In the genomic region with DNA sequence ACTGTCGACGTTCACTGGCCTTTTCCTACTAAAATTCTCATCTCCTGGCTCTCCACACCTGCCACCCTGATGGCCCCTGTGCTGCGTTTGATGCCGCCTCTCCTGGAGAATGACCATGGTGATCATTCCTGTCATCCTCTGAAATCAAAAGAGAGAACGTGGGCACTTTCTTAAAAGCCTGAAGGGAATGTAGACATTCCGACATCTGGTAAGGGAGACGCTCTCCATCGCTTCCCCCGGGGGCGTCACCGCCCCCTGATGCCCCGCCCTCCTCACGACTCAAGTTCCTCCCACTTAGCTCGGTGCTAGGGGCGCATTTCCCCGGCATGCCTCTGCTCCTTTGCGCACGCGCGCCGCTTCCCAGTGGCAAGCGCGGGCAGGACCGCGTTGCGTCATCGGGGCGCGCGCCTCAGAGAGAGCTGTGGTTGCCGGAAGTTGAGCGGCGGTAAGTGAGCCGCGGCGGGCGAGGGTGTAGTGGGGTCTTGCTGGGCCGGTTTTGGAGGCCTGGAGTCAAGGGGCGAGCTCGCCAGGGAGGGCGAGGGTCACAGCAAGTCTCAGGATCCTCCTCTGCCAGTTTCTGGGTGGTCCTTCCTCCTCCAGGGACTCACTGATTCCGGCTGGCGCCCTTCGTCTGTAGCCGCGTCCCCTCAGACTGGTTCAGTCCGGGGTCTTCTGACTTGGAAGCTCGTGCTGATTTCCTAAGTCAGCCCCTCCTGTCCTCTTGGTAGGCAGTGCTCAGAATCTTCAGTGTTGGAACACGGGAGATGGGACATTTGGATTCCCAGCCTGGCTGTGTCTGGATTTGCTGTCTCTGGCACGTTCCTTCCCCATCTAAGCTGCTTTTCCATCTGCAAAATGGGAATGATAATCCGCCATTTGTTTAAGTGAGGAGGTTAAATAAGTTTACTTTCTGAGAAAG, we compare ENCODE assay signal across 8 cellular contexts. TPM values are rescaled to one million over a fixed set of nuclear protein-coding genes. Genes with fewer than 3 reads are reported as not detected.
DNase-seq lines count a peak whose midpoint lies in the region; ATAC-seq, FAIRE-seq and TF ChIP-seq lines count a peak whose summit lies in the region.

A gene with protein sequence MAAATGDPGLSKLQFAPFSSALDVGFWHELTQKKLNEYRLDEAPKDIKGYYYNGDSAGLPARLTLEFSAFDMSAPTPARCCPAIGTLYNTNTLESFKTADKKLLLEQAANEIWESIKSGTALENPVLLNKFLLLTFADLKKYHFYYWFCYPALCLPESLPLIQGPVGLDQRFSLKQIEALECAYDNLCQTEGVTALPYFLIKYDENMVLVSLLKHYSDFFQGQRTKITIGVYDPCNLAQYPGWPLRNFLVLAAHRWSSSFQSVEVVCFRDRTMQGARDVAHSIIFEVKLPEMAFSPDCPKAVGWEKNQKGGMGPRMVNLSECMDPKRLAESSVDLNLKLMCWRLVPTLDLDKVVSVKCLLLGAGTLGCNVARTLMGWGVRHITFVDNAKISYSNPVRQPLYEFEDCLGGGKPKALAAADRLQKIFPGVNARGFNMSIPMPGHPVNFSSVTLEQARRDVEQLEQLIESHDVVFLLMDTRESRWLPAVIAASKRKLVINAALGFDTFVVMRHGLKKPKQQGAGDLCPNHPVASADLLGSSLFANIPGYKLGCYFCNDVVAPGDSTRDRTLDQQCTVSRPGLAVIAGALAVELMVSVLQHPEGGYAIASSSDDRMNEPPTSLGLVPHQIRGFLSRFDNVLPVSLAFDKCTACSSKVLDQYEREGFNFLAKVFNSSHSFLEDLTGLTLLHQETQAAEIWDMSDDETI (plus strand): TSS at position 412 of the 919 bp plus-strand sequence. CDS start 26,299 bp downstream, outside the sequence.

- DNase-seq in BE2C (peak; percentile 91), GM19239 (ENCODE audit: insufficient read length, low spot score) (peak; percentile 90), NCI-H524 treated with DMSO at 0.1 percent for 48 hours (lab: John Stamatoyannopoulos, UW) (peak; percentile 62), kidney tubule cell (ENCODE audit: low spot score) (peak; percentile 96)
- DNase-seq in activated CD4-positive, alpha-beta T cell treated with anti-CD3 and anti-CD28 coated beads for 4 hours, result peak; percentile 97 to 98
- DNase-seq in stimulated activated CD4-positive, alpha-beta T cell treated with anti-CD3 and anti-CD28 coated beads, Interleukin-1b, Interleukin-23, amount 100 ng/mL, for 24 hours (ENCODE audit: low read depth in 4 of 4, low spot score in 1 of 4), result peak; percentile 94 to 96 (median 94)

- H3K27me3 ChIP-seq in BE2C, result no peaks in the 10 kb centered on the region

- no peaks in the 10 kb centered on the region for H3K9me3 ChIP-seq in BE2C

- H3K27ac ChIP-seq in cingulate gyrus (ENCODE audit: low read depth, low read length), result peak within 1 kb of the TSS; percentile 80

- TF ChIP-seq CTCF in BE2C (IDR thresholded peaks at IDR 0.05; ENCODE audit: low read depth, low read length), result no peak

- FAIRE-seq in GM19239 (lab: Jason Lieb, UNC), result peak; percentile 92

- peak within 1 kb of the TSS; percentile 95 for H3K4me3 ChIP-seq in BE2C (ENCODE audit: low read depth, low read length)

- H3K4me1 ChIP-seq in BE2C, result no peaks in the 10 kb centered on the region

- ATAC-seq in HG03457 (IDR thresholded peaks at IDR 0.05; ENCODE audit: unreplicated experiment), result peak; percentile 91

- H3K36me3 ChIP-seq in BE2C, result no peaks in the 10 kb centered on the region

RNA-seq across cellular contexts. Expression of the gene that starts here (rescaled TPM):
- 7.4 TPM for polyA plus RNA-seq in BE2C (2012; ENCODE audit: insufficient read depth, insufficient read length, low read depth)

Comparison
In these comparisons a context has a peak if more than half of its experiments do, and no peak if none do; other contexts are left out.
1. Peak in every context shown above with its lines: DNase-seq, ATAC-seq, H3K4me3 ChIP-seq and H3K27ac ChIP-seq.